Comparison of ENCODE assay signal across 1 cellular context in genomic region chr14:31263485-31264133, GRCh38.
TF ChIP-seq lines count a peak whose summit lies in the region.

No MANE protein-coding gene starts in this region.

TF ChIP-seq in HepG2, 621 proteins besides CTCF, POLR2A, EP300 and RAD21 (continued from another document and continues in another):
- TF ChIP-seq FOSL2 (CRISPR knock-in tag; IDR thresholded peaks at IDR 0.05) (peak; percentile 97), ZNF576 (CRISPR knock-in tag; IDR thresholded peaks at IDR 0.05) (no peak), KDM1A (CRISPR knock-in tag; IDR thresholded peaks at IDR 0.05) (peak; percentile 89), IKZF4 (CRISPR knock-in tag; IDR thresholded peaks at IDR 0.05; ENCODE audit: borderline replicate concordance, low read depth, not compliant biosample characterization) (peak; percentile 84), HNF4G (IDR thresholded peaks at IDR 0.05; ENCODE audit: borderline replicate concordance, low read depth, low read length) (no peak), HNF4G (CRISPR knock-in tag; IDR thresholded peaks at IDR 0.05; ENCODE audit: borderline replicate concordance, low read depth) (peak; percentile 23), ZNF710 (CRISPR knock-in tag; IDR thresholded peaks at IDR 0.05; ENCODE audit: borderline replicate concordance) (no peak), ZMYM2 (CRISPR knock-in tag; IDR thresholded peaks at IDR 0.05) (0 out of 2 replicates have a peak, but pooled peaks have one; percentile 10), ZNF550 (CRISPR knock-in tag; IDR thresholded peaks at IDR 0.05; ENCODE audit: borderline replicate concordance) (peak; percentile 98), RARA (CRISPR knock-in tag; IDR thresholded peaks at IDR 0.05) (peak; percentile 53; the same call in 1 of the 2 replicates), MTERF4 (CRISPR knock-in tag; IDR thresholded peaks at IDR 0.05) (0 out of 2 replicates have a peak, but pooled peaks have one; percentile 43), NR0B2 (CRISPR knock-in tag; IDR thresholded peaks at IDR 0.05) (no peak), ASH2L (IDR thresholded peaks at IDR 0.05; ENCODE audit: insufficient read length, low read depth, low read length) (peak; percentile 25), ATF4 (CRISPR knock-in tag; IDR thresholded peaks at IDR 0.05) (0 out of 4 replicates have a peak, but pooled peaks of 1 of the 2 experiments have one; percentile 11), E2F1 (CRISPR knock-in tag; IDR thresholded peaks at IDR 0.05) (no peak), GRHL1 (CRISPR knock-in tag; conservative IDR thresholded peaks at IDR 0.05) (no peak), YEATS2 (CRISPR knock-in tag; IDR thresholded peaks at IDR 0.05; ENCODE audit: borderline replicate concordance) (0 out of 2 replicates have a peak, but pooled peaks have one; percentile 8), ZNF44 (CRISPR knock-in tag; IDR thresholded peaks at IDR 0.05) (peak; percentile 69; the same call in 1 of the 2 replicates), ZBTB38 (CRISPR knock-in tag; IDR thresholded peaks at IDR 0.05) (peak; percentile 34; the same call in 1 of the 2 replicates), NFE2L1 (CRISPR knock-in tag; IDR thresholded peaks at IDR 0.05; ENCODE audit: borderline replicate concordance) (peak; percentile 68; the same call in 1 of the 2 replicates), NAIF1 (CRISPR knock-in tag; IDR thresholded peaks at IDR 0.05; ENCODE audit: borderline replicate concordance) (no peak), TFAP4 (IDR thresholded peaks at IDR 0.05; ENCODE audit: borderline replicate concordance, low read depth) (peak; percentile 87), ZNF407 (CRISPR knock-in tag; IDR thresholded peaks at IDR 0.05; ENCODE audit: not compliant biosample characterization) (peak; percentile 94), ZNF441 (CRISPR knock-in tag; IDR thresholded peaks at IDR 0.05; ENCODE audit: borderline replicate concordance) (no peak), MEIS2 (CRISPR knock-in tag; IDR thresholded peaks at IDR 0.05) (no peak), TEAD2 (CRISPR knock-in tag; IDR thresholded peaks at IDR 0.05) (no peak), JUNB (CRISPR knock-in tag; IDR thresholded peaks at IDR 0.05; ENCODE audit: borderline replicate concordance) (no peak), SATB2 (CRISPR knock-in tag; IDR thresholded peaks at IDR 0.05) (no peak), FUBP1 (CRISPR knock-in tag; IDR thresholded peaks at IDR 0.05; ENCODE audit: borderline replicate concordance) (0 out of 2 replicates have a peak, but pooled peaks have one; percentile 66), IRF2 (CRISPR knock-in tag; IDR thresholded peaks at IDR 0.05) (peak; percentile 23; the same call in 1 of the 2 replicates), SMARCC2 (IDR thresholded peaks at IDR 0.05) (no peak), ZSCAN12 (CRISPR knock-in tag; IDR thresholded peaks at IDR 0.05) (no peak), ATRX (CRISPR knock-in tag; IDR thresholded peaks at IDR 0.05; ENCODE audit: borderline replicate concordance) (0 out of 2 replicates have a peak, but pooled peaks have one; percentile 27), ZNF136 (CRISPR knock-in tag; IDR thresholded peaks at IDR 0.05; ENCODE audit: low read depth) (0 out of 2 replicates have a peak, but pooled peaks have one; percentile 4), ZNF337 (CRISPR knock-in tag; IDR thresholded peaks at IDR 0.05; ENCODE audit: borderline replicate concordance, low read depth) (peak; percentile 81; the same call in 1 of the 2 replicates), RCOR2 (CRISPR knock-in tag; IDR thresholded peaks at IDR 0.05) (peak; percentile 77; the same call in 1 of the 2 replicates), CREB1 (IDR thresholded peaks at IDR 0.05) (peak; percentile 50; the same call in 1 of the 2 replicates), CREB1 (CRISPR knock-in tag; IDR thresholded peaks at IDR 0.05) (no peak), FOXK2 (IDR thresholded peaks at IDR 0.05) (no peak), SMAD1 (CRISPR knock-in tag; IDR thresholded peaks at IDR 0.05; ENCODE audit: borderline replicate concordance, low read depth) (0 out of 2 replicates have a peak, but pooled peaks have one; percentile 40)
